12 cellular contexts compared by ENCODE assay signal in genomic region chr17:21295036-21295952, GRCh38. TPM values are rescaled to one million over a fixed set of nuclear protein-coding genes. Genes with fewer than 3 reads are reported as not detected.
DNase-seq lines count a peak whose midpoint lies in the region; ATAC-seq and TF ChIP-seq lines count a peak whose summit lies in the region.
"Had no signal": no experiment of that assay in that cellular context is flagged by ENCODE, and none has a peak within 500 bp of the region (broad histone marks: within the 10 kb centered on the region; RNA-seq: fewer than 3 reads in every experiment).

No MANE protein-coding gene starts in this region.

- DNase-seq in activated CD4-positive, alpha-beta T cell treated with anti-CD3 and anti-CD28 coated beads, Interleukin-2, amount 10 ng/mL, durations not matched to agents 7 days and 5 days, result no peak
- no peak for DNase-seq in activated CD4-positive, alpha-beta T cell treated with anti-CD3 and anti-CD28 coated beads for 1 hour
- DNase-seq in astrocyte of the hippocampus (ENCODE audit: low read depth, low spot score) (peak; percentile 49), immature natural killer cell (peak in 2 of 3 donors; percentile 29 to 30), stomach (peak; percentile 79), NCI-H345 treated with DMSO at 0.1 percent for 48 hours (lab: John Stamatoyannopoulos, UW; ENCODE audit: unreplicated experiment) (no peak), GM19240 (ENCODE audit: insufficient read length, low spot score) (no peak)
- DNase-seq: activated CD4-positive, alpha-beta T cell treated with anti-CD3 and anti-CD28 coated beads for 48 hours; midbrain; NCI-H2227 treated with DMSO at 0.1 percent for 48 hours had no signal

- CTCF ChIA-PET in activated CD4-positive, alpha-beta T cell treated with anti-CD3 and anti-CD28 coated beads, Interleukin-2, amount 10 ng/mL, durations not matched to agents 7 days and 5 days (lab: Charles Lee), result interaction anchor here (0.6 to 0.9 kb wide), 2 partner anchors 15 to 209 kb away, joined by 3 to 4 read pairs; no protein-coding TSS in a partner anchor

- 63 to 69% (median 67%) methylated on average over 18 to 19 of the region's 19 CpGs for WGBS in stomach, 5 donors

- peaks cover 8% of the 10 kb centered on the region for H3K4me1 Mint-ChIP-seq in activated CD4-positive, alpha-beta T cell treated with anti-CD3 and anti-CD28 coated beads, Interleukin-2, amount 10 ng/mL, durations not matched to agents 7 days and 5 days
- peaks cover 58 to 62% of the 10 kb centered on the region in 2 donors for H3K4me1 Mint-ChIP-seq in immature natural killer cell

- H3K9me3 Mint-ChIP-seq in activated CD4-positive, alpha-beta T cell treated with anti-CD3 and anti-CD28 coated beads, Interleukin-2, amount 10 ng/mL, durations not matched to agents 7 days and 5 days, result peaks cover 2% of the 10 kb centered on the region
- H3K9me3 Mint-ChIP-seq in immature natural killer cell, result peaks cover 8 to 25% (median 17%) of the 10 kb centered on the region in 6 donors
- H3K9me3 Mint-ChIP-seq: dendritic cell treated with granulocyte-macrophage colony-stimulating factor and Interleukin-4, amounts not matched to agents 40 ng/mL and 50 ng/mL, for 4 days had no signal

- H3K36me3 ChIP-seq in stomach, result peaks cover 22 to 55% (median 37%) of the 10 kb centered on the region in 4 donors

- no peak overlapping the region for H3K4me3 Mint-ChIP-seq in activated CD4-positive, alpha-beta T cell treated with anti-CD3 and anti-CD28 coated beads, Interleukin-2, amount 10 ng/mL, durations not matched to agents 7 days and 5 days
- H3K4me3 Mint-ChIP-seq in immature natural killer cell, result peak overlapping the region in 3 of 5 donors; percentile 36 to 50 (median 44)
- H3K4me3 Mint-ChIP-seq: dendritic cell treated with granulocyte-macrophage colony-stimulating factor and Interleukin-4, amounts not matched to agents 40 ng/mL and 50 ng/mL, for 4 days had no signal

- peaks cover 5% of the 10 kb centered on the region for H3K36me3 Mint-ChIP-seq in activated CD4-positive, alpha-beta T cell treated with anti-CD3 and anti-CD28 coated beads, Interleukin-2, amount 10 ng/mL, durations not matched to agents 7 days and 5 days (ENCODE audit: low read depth)
- H3K36me3 Mint-ChIP-seq in immature natural killer cell, result peaks cover 5 to 7% (median 5%) of the 10 kb centered on the region in 3 donors

- TF ChIP-seq POLR2A in stomach (IDR thresholded peaks at IDR 0.05), result no peak

- H3K9me3 ChIP-seq in stomach, result peaks cover 0 to 5% (median 0%) of the 10 kb centered on the region in 4 donors

- peak overlapping the region in 4 of 5 donors; percentile 1 to 61 (median 22) for H3K27ac ChIP-seq in stomach

- POLR2A ChIA-PET in activated CD4-positive, alpha-beta T cell treated with anti-CD3 and anti-CD28 coated beads, Interleukin-2, amount 10 ng/mL, durations not matched to agents 7 days and 5 days (lab: Charles Lee), result no interaction called here

- H3K4me1 ChIP-seq in stomach, result peaks cover 24 to 67% (median 57%) of the 10 kb centered on the region in 4 donors

- H3K27me3 Mint-ChIP-seq in activated CD4-positive, alpha-beta T cell treated with anti-CD3 and anti-CD28 coated beads, Interleukin-2, amount 10 ng/mL, durations not matched to agents 7 days and 5 days, result no peaks in the 10 kb centered on the region
- H3K27me3 Mint-ChIP-seq in immature natural killer cell (ENCODE audit: low read depth in 3 of 3), result peaks cover 2 to 34% (median 11%) of the 10 kb centered on the region in 3 donors

- intact Hi-C loops in stomach (cut with DNase I; ENCODE audit: low total_unique reads), result no loop called here

- no peak for TF ChIP-seq CTCF in stomach (IDR thresholded peaks at IDR 0.05)

- H3K4me3 ChIP-seq in stomach, result no peak overlapping the region

- peak overlapping the region; percentile 42 for H3K27ac Mint-ChIP-seq in activated CD4-positive, alpha-beta T cell treated with anti-CD3 and anti-CD28 coated beads, Interleukin-2, amount 10 ng/mL, durations not matched to agents 7 days and 5 days
- H3K27ac Mint-ChIP-seq in immature natural killer cell, result peak overlapping the region; percentile 12 to 94 (median 80)
- H3K27ac Mint-ChIP-seq: dendritic cell treated with granulocyte-macrophage colony-stimulating factor and Interleukin-4, amounts not matched to agents 40 ng/mL and 50 ng/mL, for 4 days had no signal

- no peak for ATAC-seq in HG03460 (IDR thresholded peaks at IDR 0.05; ENCODE audit: unreplicated experiment)

- no peaks in the 10 kb centered on the region for H3K27me3 ChIP-seq in stomach

- TF ChIP-seq EP300 in stomach (IDR thresholded peaks at IDR 0.05), result no peak

RNA-seq across cellular contexts. Expression of gene MAP2K3, which starts 10.8 kb away (rescaled TPM):
- total RNA-seq in activated CD4-positive, alpha-beta T cell treated with anti-CD3 and anti-CD28 coated beads, Interleukin-2, amount 10 ng/mL, durations not matched to agents 7 days and 5 days, result 10 to 100 TPM; 41.7 to 52.8 TPM
- polyA plus RNA-seq in immature natural killer cell, result 100 to 1,000 TPM in 1 of 3 donors, 10 to 100 TPM in 2; 66.6 to 136 (median 93.9) TPM
- total RNA-seq in stomach, result 100 to 1,000 TPM in 1 of 5 donors, 10 to 100 TPM in 4; 22.6 to 101 (median 66.2) TPM
- 10 to 100 TPM; 27.8 to 41.2 (median 40.6) TPM for polyA plus RNA-seq in stomach

RNA-seq across cellular contexts. Expression of gene NATD1, which starts 42.1 kb away (rescaled TPM):
- total RNA-seq in activated CD4-positive, alpha-beta T cell treated with anti-CD3 and anti-CD28 coated beads, Interleukin-2, amount 10 ng/mL, durations not matched to agents 7 days and 5 days, result 1 to 10 TPM; 3.0 to 3.2 TPM
- polyA plus RNA-seq in immature natural killer cell, result 1 to 10 TPM in 2 of 3 donors, under 1 TPM in 1; 0.57 to 3.4 (median 2.5) TPM
- 1 to 10 TPM; 2.2 to 9.0 (median 3.8) TPM for total RNA-seq in stomach
- 1 to 10 TPM; 2.2 to 6.7 (median 4.9) TPM for polyA plus RNA-seq in stomach

Comparison
In these comparisons a context has a peak if more than half of its experiments do, and no peak if none do; other contexts are left out.
1. DNase-seq: peak in astrocyte of the hippocampus (single experiment), immature natural killer cell (2 of 3) and stomach (single experiment); none in activated CD4-positive, alpha-beta T cell treated with anti-CD3 and anti-CD28 coated beads, Interleukin-2, amount 10 ng/mL, durations not matched to agents 7 days and 5 days (single experiment), activated CD4-positive, alpha-beta T cell treated with anti-CD3 and anti-CD28 coated beads for 1 hour (single experiment), NCI-H345 treated with DMSO at 0.1 percent for 48 hours (single experiment) and GM19240 (single experiment).